ENCODE assay signal across 1 cellular context in the genomic region with DNA sequence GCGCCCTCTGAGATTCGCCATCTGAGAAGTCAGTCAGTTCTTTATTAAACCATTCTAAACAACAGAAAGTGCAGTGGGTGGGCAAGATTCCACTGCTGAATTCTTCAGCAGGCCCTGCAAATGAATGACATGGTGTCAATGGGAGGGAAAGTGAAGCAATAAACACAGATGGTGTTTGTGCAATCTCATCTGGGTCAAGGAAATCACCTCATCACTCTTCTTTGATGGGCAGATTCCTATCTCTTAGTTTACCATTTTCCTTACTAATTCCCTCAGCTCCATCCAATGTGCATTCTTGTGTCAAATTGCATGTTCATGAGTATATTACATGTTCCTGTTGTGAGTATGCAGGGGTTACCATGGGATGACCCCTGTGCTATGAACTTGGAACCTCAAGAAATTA.
TF ChIP-seq lines count a peak whose summit lies in the region.

No MANE protein-coding gene starts in this region.

TF ChIP-seq in IMR-90, 13 proteins besides CTCF, POLR2A, EP300 and RAD21 (continued from another document):
- no peak for TF ChIP-seq RFX5 (IDR thresholded peaks at IDR 0.05; ENCODE audit: low read depth, low read length)
- peak; percentile 90 for TF ChIP-seq CEBPB (IDR thresholded peaks at IDR 0.05; ENCODE audit: low read depth, low read length)
